Comparison of ENCODE assay signal across 31 cellular contexts in genomic region chr15:93913310-93913709, GRCh38.
"Had no signal": no experiment of that assay in that cellular context is flagged by ENCODE, and none has a peak within 500 bp of the region (broad histone marks: within the 10 kb centered on the region; RNA-seq: fewer than 3 reads in every experiment).

No MANE protein-coding gene starts in this region.

- H3K9ac ChIP-seq: neural progenitor cell had no signal

- H3K36me3 ChIP-seq: esophagus muscularis mucosa, gastroesophageal sphincter, heart left ventricle, left lung, neural progenitor cell, prostate gland, right atrium auricular region, suprapubic skin, transverse colon, upper lobe of right lung, uterus had no signal

- H3K9me3 ChIP-seq: esophagus muscularis mucosa, gastroesophageal sphincter, heart left ventricle, left lung, prostate gland, right atrium auricular region, suprapubic skin, transverse colon, upper lobe of right lung, uterus had no signal

- H3K27ac ChIP-seq: epithelial cell of prostate, esophagus muscularis mucosa, foreskin keratinocyte, gastroesophageal sphincter, heart left ventricle, left lung, neural progenitor cell, prostate gland, right atrium auricular region, suprapubic skin, transverse colon, upper lobe of right lung, uterus had no signal

- H3K4me2 ChIP-seq: neural progenitor cell, smooth muscle cell had no signal

- H3K9me3 Mint-ChIP-seq: endodermal cell; naive thymus-derived CD4-positive, alpha-beta T cell; nephron; neural progenitor cell; stimulated activated naive CD8-positive, alpha-beta T cell treated with anti-CD3 and anti-CD28 coated beads, Interleukin-15, amount 100 ng/mL, for 72 hours had no signal

- ATAC-seq: foreskin keratinocyte; gastroesophageal sphincter; heart left ventricle; left cardiac atrium; left lung; naive thymus-derived CD4-positive, alpha-beta T cell; sciatic nerve; stimulated activated naive CD8-positive, alpha-beta T cell treated with anti-CD3 and anti-CD28 coated beads, Interleukin-15, amount 100 ng/mL, for 72 hours; upper lobe of right lung had no signal

- H3K4me3 Mint-ChIP-seq: endodermal cell; naive thymus-derived CD4-positive, alpha-beta T cell; nephron; neural progenitor cell; stimulated activated naive CD8-positive, alpha-beta T cell treated with anti-CD3 and anti-CD28 coated beads, Interleukin-15, amount 100 ng/mL, for 72 hours had no signal

- H3K4me1 Mint-ChIP-seq: nephron; neural progenitor cell; stimulated activated naive CD8-positive, alpha-beta T cell treated with anti-CD3 and anti-CD28 coated beads, Interleukin-15, amount 100 ng/mL, for 72 hours had no signal

- H3K27me3 ChIP-seq: esophagus muscularis mucosa, foreskin keratinocyte, gastroesophageal sphincter, heart left ventricle, left lung, neural progenitor cell, right atrium auricular region, suprapubic skin, transverse colon, upper lobe of right lung, uterus had no signal

- H3K4me1 ChIP-seq: esophagus muscularis mucosa, foreskin keratinocyte, gastroesophageal sphincter, heart left ventricle, left lung, prostate gland, right atrium auricular region, suprapubic skin, transverse colon, upper lobe of right lung, uterus had no signal

- H3K27me3 Mint-ChIP-seq: stimulated activated naive CD8-positive, alpha-beta T cell treated with anti-CD3 and anti-CD28 coated beads, Interleukin-15, amount 100 ng/mL, for 72 hours had no signal

- H3K36me3 Mint-ChIP-seq: naive thymus-derived CD4-positive, alpha-beta T cell; neural progenitor cell had no signal

- FAIRE-seq: islet of Langerhans had no signal

- H3K27ac Mint-ChIP-seq: endodermal cell; naive thymus-derived CD4-positive, alpha-beta T cell; nephron; neural progenitor cell; stimulated activated naive CD8-positive, alpha-beta T cell treated with anti-CD3 and anti-CD28 coated beads, Interleukin-15, amount 100 ng/mL, for 72 hours had no signal

- H3K4me3 ChIP-seq: esophagus muscularis mucosa, gastroesophageal sphincter, heart left ventricle, left lung, neural progenitor cell, prostate gland, right atrium auricular region, smooth muscle cell, suprapubic skin, transverse colon, upper lobe of right lung, uterus had no signal

- DNase-seq: effector CD8-positive, alpha-beta T cell; endodermal cell; foreskin keratinocyte; heart left ventricle; hippocampal formation; left cardiac atrium; left lung; mesenchymal stem cell; midbrain; naive thymus-derived CD4-positive, alpha-beta T cell; nucleus accumbens; stimulated activated CD4-positive, alpha-beta T cell treated with anti-CD3 and anti-CD28 coated beads, Interleukin-12 subunit alpha, Interleukin-12 subunit beta, amount 100 ng/mL, for 4 hours; stimulated activated CD4-positive, alpha-beta T cell treated with anti-CD3 and anti-CD28 coated beads, Interleukin-1b, Interleukin-23, amount 100 ng/mL, for 48 hours; stimulated activated CD4-positive, alpha-beta T cell treated with anti-CD3 and anti-CD28 coated beads, Interleukin-4, amount 100 ng/mL, for 1 hour; stimulated activated CD8-positive, alpha-beta memory T cell treated with anti-CD3 and anti-CD28 coated beads, Interleukin-4, amount 100 ng/mL, for 48 hours; stimulated activated naive CD4-positive, alpha-beta T cell; stimulated activated naive CD8-positive, alpha-beta T cell treated with anti-CD3 and anti-CD28 coated beads, Interleukin-15, amount 100 ng/mL, for 72 hours; transverse colon; upper lobe of right lung; uterus had no signal

- H2AFZ ChIP-seq: neural progenitor cell had no signal
